In the genomic region with DNA sequence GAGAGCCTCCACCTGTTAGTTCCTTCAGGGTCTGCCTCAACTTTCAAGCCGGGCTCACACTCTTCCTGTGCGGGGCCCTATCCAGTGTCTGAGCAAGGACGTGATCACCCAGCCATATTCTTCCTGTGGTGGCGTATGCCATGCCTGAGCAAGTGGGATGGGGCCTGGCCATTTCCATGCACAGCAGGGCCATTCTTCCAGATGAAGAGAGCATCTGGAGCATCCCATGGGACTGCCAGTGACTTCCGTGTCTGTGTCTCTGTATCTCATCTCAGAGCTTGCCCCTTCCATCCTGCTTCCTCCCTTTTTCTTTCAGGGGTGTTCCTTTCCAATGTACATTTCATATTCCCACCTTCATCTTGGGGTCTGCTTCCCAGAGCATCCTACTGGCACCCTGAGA, we compare ENCODE assay signal across 25 cellular contexts. TPM values are rescaled to one million over a fixed set of nuclear protein-coding genes. Genes with fewer than 3 reads are reported as not detected.
"Had no signal": no experiment of that assay in that cellular context is flagged by ENCODE, and none has a peak within 500 bp of the region (broad histone marks: within the 10 kb centered on the region; RNA-seq: fewer than 3 reads in every experiment).

No MANE protein-coding gene starts in this region.

- H3K27me3 ChIP-seq: ascending aorta, brain microvascular endothelial cell, heart right ventricle, pancreas, sigmoid colon, suprapubic skin, tibial artery had no signal

- H3K4me3 Mint-ChIP-seq: activated B cell treated with CpG ODN at 0.5 μM for 24 hours; activated naive CD8-positive, alpha-beta T cell; natural killer cell treated with Interleukin-12 subunit alpha and Interleukin-12 subunit beta and Interleukin-15 and Interleukin-18, amount 100 ng/mL, for 72 hours; T-helper 2 cell treated with Interferon-gamma antibody and Interleukin-4, amounts not matched to agents 5 μg/mL and 100 μg/mL, for 36 hours had no signal

- H3K4me1 Mint-ChIP-seq: activated B cell treated with CpG ODN at 0.5 μM for 24 hours had no signal

- H3K9me3 ChIP-seq: ascending aorta, heart right ventricle, neutrophil, pancreas, prostate gland, sigmoid colon, suprapubic skin, tibial artery had no signal

- H3K9me3 Mint-ChIP-seq: activated B cell treated with CpG ODN at 0.5 μM for 24 hours; T-helper 2 cell treated with Interferon-gamma antibody and Interleukin-4, amounts not matched to agents 5 μg/mL and 100 μg/mL, for 36 hours had no signal

- ATAC-seq: heart right ventricle; natural killer cell treated with Interleukin-12 subunit alpha and Interleukin-12 subunit beta and Interleukin-15 and Interleukin-18, amount 100 ng/mL, for 72 hours; pancreas had no signal

- H3K36me3 Mint-ChIP-seq: activated naive CD8-positive, alpha-beta T cell; natural killer cell treated with Interleukin-12 subunit alpha and Interleukin-12 subunit beta and Interleukin-15 and Interleukin-18, amount 100 ng/mL, for 72 hours had no signal

- DNase-seq: activated B cell treated with CpG ODN at 0.5 μM for 24 hours; activated effector memory CD4-positive, alpha-beta T cell treated with Interleukin-2 at 50 U/mL for 16 hours; activated naive CD4-positive, alpha-beta T cell treated with Interleukin-2 at 50 U/mL for 16 hours; brain microvascular endothelial cell; caudate nucleus; cortex of kidney; heart right ventricle; pancreas; retina; sigmoid colon; small intestine; stimulated activated CD4-positive, alpha-beta T cell treated with anti-CD3 and anti-CD28 coated beads, Interleukin-1b, Interleukin-23, amount 100 ng/mL, for 48 hours; stimulated activated CD4-positive, alpha-beta T cell treated with anti-CD3 and anti-CD28 coated beads, Interleukin-4, amount 100 ng/mL, for 4 hours; stimulated activated CD8-positive, alpha-beta memory T cell treated with anti-CD3 and anti-CD28 coated beads, Interleukin-4, amount 100 ng/mL, for 48 hours; stimulated activated naive CD4-positive, alpha-beta T cell; T-helper 1 cell; tibial artery had no signal

- FAIRE-seq: endothelial cell of umbilical vein, pancreas, small intestine had no signal

- H3K4me1 ChIP-seq: ascending aorta, prostate gland, suprapubic skin had no signal

- H3K27ac ChIP-seq: ascending aorta, heart right ventricle, neutrophil, pancreas, prostate gland, sigmoid colon, suprapubic skin, tibial artery had no signal

- H3K36me3 ChIP-seq: ascending aorta, brain microvascular endothelial cell, heart right ventricle, neutrophil, pancreas, prostate gland, sigmoid colon, suprapubic skin, tibial artery had no signal

- H3K27ac Mint-ChIP-seq: activated B cell treated with CpG ODN at 0.5 μM for 24 hours; activated naive CD8-positive, alpha-beta T cell; natural killer cell treated with Interleukin-12 subunit alpha and Interleukin-12 subunit beta and Interleukin-15 and Interleukin-18, amount 100 ng/mL, for 72 hours; T-helper 2 cell treated with Interferon-gamma antibody and Interleukin-4, amounts not matched to agents 5 μg/mL and 100 μg/mL, for 36 hours had no signal

- H3K27me3 Mint-ChIP-seq: activated naive CD8-positive, alpha-beta T cell had no signal

- H3K4me3 ChIP-seq: ascending aorta, heart right ventricle, pancreas, prostate gland, sigmoid colon, suprapubic skin, tibial artery had no signal

RNA-seq across cellular contexts. Expression of a gene that starts 20.2 kb away (rescaled TPM):
- total RNA-seq: endothelial cell of umbilical vein, suprapubic skin had no signal
- polyA plus RNA-seq: endothelial cell of umbilical vein had no signal
